Comparison of ENCODE assay signal across 1 cellular context in the genomic region with DNA sequence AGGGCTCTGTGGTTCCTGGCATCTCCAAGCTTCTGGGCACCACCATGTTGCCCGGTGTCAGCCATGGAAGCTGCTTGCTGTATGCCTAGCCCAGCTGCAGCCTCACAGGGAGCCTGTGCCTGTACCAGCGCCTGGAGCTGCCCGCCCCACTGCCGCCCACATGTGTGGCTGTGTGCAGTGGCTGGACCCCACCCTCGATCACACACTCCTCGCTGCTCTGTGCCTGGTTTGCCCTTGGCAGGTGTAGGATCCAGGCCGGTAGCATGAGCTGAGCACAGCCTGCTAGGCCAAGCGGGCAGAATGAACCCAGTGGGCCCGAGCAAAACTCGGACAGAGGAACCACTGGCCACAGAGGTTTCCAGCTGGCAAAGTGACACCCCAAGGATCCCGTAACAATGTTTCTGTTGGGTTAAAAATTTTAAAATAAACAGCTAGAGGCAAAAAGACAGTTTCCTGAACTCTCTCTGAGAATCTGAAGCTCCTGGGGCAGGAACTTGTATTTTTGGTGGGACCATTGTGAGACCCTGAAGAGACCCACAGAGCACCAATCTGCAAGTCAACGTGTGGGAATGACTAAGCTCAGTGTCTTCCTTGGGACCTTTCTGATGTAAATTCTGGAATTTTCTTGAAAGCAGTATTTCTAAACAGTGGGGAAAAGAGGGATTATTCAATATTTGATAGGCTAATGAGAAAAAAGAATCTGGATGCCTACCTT.
TF ChIP-seq lines count a peak whose summit lies in the region.

No MANE protein-coding gene starts in this region.

TF ChIP-seq in WTC11, 78 proteins besides CTCF, POLR2A, EP300 and RAD21 (continued from another document):
- TF ChIP-seq AR (CRISPR knock-in tag; IDR thresholded peaks at IDR 0.05) (no peak), NR3C1 (CRISPR knock-in tag; conservative IDR thresholded peaks at IDR 0.05; ENCODE audit: low read depth) (no peak)
- TF ChIP-seq, protein P1, sequence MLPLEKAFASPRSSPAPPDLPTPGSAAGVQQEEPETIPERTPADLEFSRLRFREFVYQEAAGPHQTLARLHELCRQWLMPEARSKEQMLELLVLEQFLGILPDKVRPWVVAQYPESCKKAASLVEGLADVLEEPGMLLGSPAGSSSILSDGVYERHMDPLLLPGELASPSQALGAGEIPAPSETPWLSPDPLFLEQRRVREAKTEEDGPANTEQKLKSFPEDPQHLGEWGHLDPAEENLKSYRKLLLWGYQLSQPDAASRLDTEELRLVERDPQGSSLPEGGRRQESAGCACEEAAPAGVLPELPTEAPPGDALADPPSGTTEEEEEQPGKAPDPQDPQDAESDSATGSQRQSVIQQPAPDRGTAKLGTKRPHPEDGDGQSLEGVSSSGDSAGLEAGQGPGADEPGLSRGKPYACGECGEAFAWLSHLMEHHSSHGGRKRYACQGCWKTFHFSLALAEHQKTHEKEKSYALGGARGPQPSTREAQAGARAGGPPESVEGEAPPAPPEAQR (CRISPR knock-in tag; IDR thresholded peaks at IDR 0.05): peak; percentile 69; the same call in 1 of the 2 replicates
- TF ChIP-seq, protein P2, sequence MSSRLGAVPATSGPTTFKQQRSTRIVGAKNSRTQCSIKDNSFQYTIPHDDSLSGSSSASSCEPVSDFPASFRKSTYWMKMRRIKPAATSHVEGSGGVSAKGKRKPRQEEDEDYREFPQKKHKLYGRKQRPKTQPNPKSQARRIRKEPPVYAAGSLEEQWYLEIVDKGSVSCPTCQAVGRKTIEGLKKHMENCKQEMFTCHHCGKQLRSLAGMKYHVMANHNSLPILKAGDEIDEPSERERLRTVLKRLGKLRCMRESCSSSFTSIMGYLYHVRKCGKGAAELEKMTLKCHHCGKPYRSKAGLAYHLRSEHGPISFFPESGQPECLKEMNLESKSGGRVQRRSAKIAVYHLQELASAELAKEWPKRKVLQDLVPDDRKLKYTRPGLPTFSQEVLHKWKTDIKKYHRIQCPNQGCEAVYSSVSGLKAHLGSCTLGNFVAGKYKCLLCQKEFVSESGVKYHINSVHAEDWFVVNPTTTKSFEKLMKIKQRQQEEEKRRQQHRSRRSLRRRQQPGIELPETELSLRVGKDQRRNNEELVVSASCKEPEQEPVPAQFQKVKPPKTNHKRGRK (CRISPR knock-in tag; IDR thresholded peaks at IDR 0.05; ENCODE audit: borderline replicate concordance): no peak
